In genomic region chr5:9156282-9156681, GRCh38 we compare ENCODE assay signal across 9 cellular contexts.
DNase-seq lines count a peak whose midpoint lies in the region; ATAC-seq, FAIRE-seq and TF ChIP-seq lines count a peak whose summit lies in the region.
"Had no signal": no experiment of that assay in that cellular context is flagged by ENCODE, and none has a peak within 500 bp of the region (broad histone marks: within the 10 kb centered on the region; RNA-seq: fewer than 3 reads in every experiment).

No MANE protein-coding gene starts in this region.

- H3K36me3 ChIP-seq in keratinocyte (ENCODE audit: control insufficient read depth in 2 of 2, extremely low read depth in 1 of 2, insufficient read depth in 2 of 2, low read length in 2 of 2): no peaks in the 10 kb centered on the region

- no peaks in the 10 kb centered on the region for H3K9me3 ChIP-seq in keratinocyte (ENCODE audit: control insufficient read depth, low read depth, low read length)

- no peaks in the 10 kb centered on the region for H3K27me3 ChIP-seq in keratinocyte (ENCODE audit: control insufficient read depth, extremely low read depth, insufficient read depth, low read length)

- no peak overlapping the region for H3K4me3 Mint-ChIP-seq in T-cell
- H3K4me3 Mint-ChIP-seq: T-helper 1 cell treated with Interleukin-12 subunit alpha and Interleukin-12 subunit beta and Interleukin-4 antibody, amounts not matched to agents 30 μg/mL and 1 μg/mL, for 36 hours had no signal

- H3K27ac ChIP-seq in keratinocyte (ENCODE audit: control insufficient read depth, insufficient read depth, low read length): no peak overlapping the region

- H3K4me1 Mint-ChIP-seq in T-cell: no peaks in the 10 kb centered on the region

- no peaks in the 10 kb centered on the region for H3K79me2 ChIP-seq in keratinocyte (ENCODE audit: control insufficient read depth, insufficient read depth, low read length)

- no peak overlapping the region for H3K4me2 ChIP-seq in keratinocyte (ENCODE audit: control insufficient read depth, extremely low read depth, insufficient read depth, low read depth, low read length)

- H3K27ac Mint-ChIP-seq in T-cell: no peak overlapping the region
- H3K27ac Mint-ChIP-seq: T-helper 1 cell treated with Interleukin-12 subunit alpha and Interleukin-12 subunit beta and Interleukin-4 antibody, amounts not matched to agents 30 μg/mL and 1 μg/mL, for 36 hours had no signal

- no peak overlapping the region for H2AFZ ChIP-seq in keratinocyte (ENCODE audit: control insufficient read depth, low read length)

- POLR2A ChIA-PET in T-cell (lab: Charles Lee): no interaction called here

- no peaks in the 10 kb centered on the region for H3K4me1 ChIP-seq in keratinocyte (ENCODE audit: control insufficient read depth, extremely low read depth, insufficient read depth, low read length)

- H3K9ac ChIP-seq in keratinocyte (ENCODE audit: control insufficient read depth, extremely low read depth, insufficient read depth, low read length): no peak overlapping the region

- H4K20me1 ChIP-seq in keratinocyte (ENCODE audit: control insufficient read depth, extremely low read depth, insufficient read depth, low read length): no peaks in the 10 kb centered on the region

- peak; percentile 66 to 94 (median 77) for TF ChIP-seq CTCF in keratinocyte (optimal IDR thresholded peaks at IDR 0.05 in 1 of 3, IDR thresholded peaks at IDR 0.05 in 1 of 3, conservative IDR thresholded peaks at IDR 0.05 in 1 of 3; ENCODE audit: extremely low read depth in 1 of 3, insufficient read depth in 2 of 3, low read length in 3 of 3)

- CTCF ChIA-PET in T-cell (lab: Charles Lee): no interaction called here

- FAIRE-seq in GM12891 (lab: Jason Lieb, UNC): no peak
- FAIRE-seq in keratinocyte (lab: Jason Lieb, UNC): no peak

- DNase-seq in GM12891 (ENCODE audit: insufficient read length, low spot score) (peak; percentile 10), HK-2 (ENCODE audit: unreplicated experiment) (peak; percentile 28), amygdala (lab: John Stamatoyannopoulos, UW) (peak in 42 of 56 donors; percentile 1 to 70 (median 22)), keratinocyte (ENCODE audit: low read depth, low spot score) (peak; percentile 32), cerebellum (ENCODE audit: low spot score) (no peak), T-cell (no peak)

- no peak for ATAC-seq in HG03039 (IDR thresholded peaks at IDR 0.05; ENCODE audit: unreplicated experiment)
- ATAC-seq in T-cell (replicated peaks in 1 of 4): no peak
- ATAC-seq in HG03097 (IDR thresholded peaks at IDR 0.05; ENCODE audit: low FRiP score, unreplicated experiment): no peak

- H3K4me3 ChIP-seq in keratinocyte (ENCODE audit: control insufficient read depth in 2 of 3, extremely low read depth in 1 of 3, insufficient read depth in 2 of 3, low read depth in 1 of 3, low read length in 3 of 3): no peak overlapping the region

- dilution Hi-C loops in keratinocyte (cut with MboI; ENCODE audit: extremely low pct_ligation_motif_present, low sequenced_read_pairs): no loop called here

- no peaks in the 10 kb centered on the region for H3K9me1 ChIP-seq in keratinocyte (ENCODE audit: control insufficient read depth, extremely low read depth, insufficient read depth, low read length)

- H3K36me3 Mint-ChIP-seq in T-cell: no peaks in the 10 kb centered on the region

- no peak for TF ChIP-seq POLR2A in GM12891 (IDR thresholded peaks at IDR 0.05; ENCODE audit: low read depth, low read length)

- no peaks in the 10 kb centered on the region for H3K27me3 Mint-ChIP-seq in T-cell

- H3K9me3 Mint-ChIP-seq in T-cell: peaks cover 6 to 8% (median 8%) of the 10 kb centered on the region in 3 donors

TF ChIP-seq in GM12891, 5 proteins besides CTCF, POLR2A, EP300 and RAD21:
- TF ChIP-seq TAF1 (IDR thresholded peaks at IDR 0.05; ENCODE audit: low read depth, low read length) (no peak), SPI1 (IDR thresholded peaks at IDR 0.05; ENCODE audit: low read depth, low read length) (no peak), PAX5 (IDR thresholded peaks at IDR 0.05; ENCODE audit: insufficient read depth, low read length, severe bottlenecking) (no peak), POLR2AphosphoS5 (IDR thresholded peaks at IDR 0.05; ENCODE audit: low read depth, low read length) (no peak), POU2F2 (IDR thresholded peaks at IDR 0.05; ENCODE audit: low read depth, low read length) (no peak)

Comparison
In these comparisons a context has a peak if more than half of its experiments do, and no peak if none do; other contexts are left out.
1. DNase-seq: peak in GM12891 (single experiment), HK-2 (single experiment), amygdala (42 of 56) and keratinocyte (single experiment); none in cerebellum (single experiment) and T-cell (0 of 34).